ENCODE assay signal across 8 cellular contexts in the genomic region with DNA sequence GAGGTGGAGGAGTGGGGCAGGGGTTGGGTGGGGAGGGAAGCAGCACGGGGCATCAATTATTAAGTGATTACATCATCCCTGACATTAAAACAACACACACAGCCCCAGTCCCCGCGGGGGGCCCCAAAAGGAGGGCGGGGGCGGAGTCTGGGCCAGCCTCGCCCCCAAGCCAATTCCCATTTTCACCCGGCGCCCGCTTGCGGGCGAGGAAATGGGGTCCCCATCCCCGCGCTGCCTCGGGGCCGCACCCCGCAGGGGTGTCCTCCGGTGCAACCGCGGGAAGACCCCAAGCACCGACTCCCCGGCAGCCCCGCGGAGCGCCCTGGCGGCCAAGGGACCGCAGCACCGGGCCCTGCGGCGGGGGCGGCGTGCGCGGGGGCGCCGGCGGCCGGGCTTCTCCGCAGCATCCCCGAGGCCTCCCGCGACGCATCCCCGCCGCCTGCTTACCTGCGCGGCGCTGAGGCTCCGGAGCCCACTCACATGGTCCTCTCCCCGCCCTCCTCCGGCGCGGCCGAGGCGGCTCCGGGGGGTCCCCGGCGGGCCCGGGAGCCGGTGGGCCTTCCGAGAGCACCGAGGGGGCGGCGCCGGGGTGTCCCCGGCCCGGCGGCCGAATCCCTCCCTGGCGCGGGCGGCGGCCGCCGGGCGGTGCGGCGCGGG. TPM values are rescaled to one million over a fixed set of nuclear protein-coding genes. Genes with fewer than 3 reads are reported as not detected.
A peak's percentile ranks its signal among the peaks of the same experiment; 100 is the strongest.
DNase-seq lines count a peak whose midpoint lies in the region; ATAC-seq, FAIRE-seq and TF ChIP-seq lines count a peak whose summit lies in the region.

No MANE protein-coding gene starts in this region.

- H3K27me3 ChIP-seq in osteoblast (ENCODE audit: insufficient read depth, low read length) = no peaks in the 10 kb centered on the region
- H3K27me3 ChIP-seq in transverse colon = peaks cover 52% of the 10 kb centered on the region

- intact Hi-C loops in transverse colon (cut with DNase I; ENCODE audit: low total_unique reads) = loop anchor here (5.0 kb wide), 1 partner anchor 160 kb away; no protein-coding TSS in a partner anchor

- no peak for TF ChIP-seq POLR2A in transverse colon (IDR thresholded peaks at IDR 0.05)

- H3K27ac ChIP-seq in osteoblast (ENCODE audit: low read depth, low read length) (peak overlapping the region; percentile 82), transverse colon (peak overlapping the region; percentile 86 to 90 (median 88))

- H3K4me2 ChIP-seq in osteoblast (ENCODE audit: insufficient read depth, low read length) = peak overlapping the region; percentile 34

- no peak for TF ChIP-seq CTCF in osteoblast (IDR thresholded peaks at IDR 0.05; ENCODE audit: extremely low read depth, low read depth, low read length)
- TF ChIP-seq CTCF in transverse colon (IDR thresholded peaks at IDR 0.05) = peak in 1 of 5 experiments; percentile 7

- no peaks in the 10 kb centered on the region for H3K27me3 Mint-ChIP-seq in activated T-helper 17 cell treated with anti-CD3 and anti-CD28 coated beads, Interleukin-2, amount 50 U/mL, for 72 hours

- no peaks in the 10 kb centered on the region for H3K36me3 ChIP-seq in osteoblast (ENCODE audit: insufficient read depth, low read length)
- H3K36me3 ChIP-seq in transverse colon = no peaks in the 10 kb centered on the region

- TF ChIP-seq EP300 in transverse colon (IDR thresholded peaks at IDR 0.05; ENCODE audit: low read depth) = no peak

- H3K36me3 Mint-ChIP-seq in activated T-helper 17 cell treated with anti-CD3 and anti-CD28 coated beads, Interleukin-2, amount 50 U/mL, for 72 hours (ENCODE audit: low read depth) = peaks cover 54% of the 10 kb centered on the region

- peaks cover 27% of the 10 kb centered on the region for H4K20me1 ChIP-seq in osteoblast (ENCODE audit: insufficient read depth, low read length)

- H3K9me3 ChIP-seq in osteoblast (ENCODE audit: low read depth, low read length) (no peaks in the 10 kb centered on the region), transverse colon (no peaks in the 10 kb centered on the region)

- FAIRE-seq in frontal cortex (lab: Jason Lieb, UNC) = no peak

- H3K9me3 Mint-ChIP-seq in activated T-helper 17 cell treated with anti-CD3 and anti-CD28 coated beads, Interleukin-2, amount 50 U/mL, for 72 hours = no peaks in the 10 kb centered on the region

- DNase-seq in NCI-H69 (lab: John Stamatoyannopoulos, UW) = peak; percentile 74
- DNase-seq in frontal cortex (ENCODE audit: low spot score in 2 of 2) = peak; percentile 44 to 48
- DNase-seq in osteoblast (ENCODE audit: insufficient read length, low spot score, missing footprints) = peak; percentile 78
- DNase-seq in transverse colon = peak; percentile 34
- no peak for DNase-seq in iPS-NIHi7 (ENCODE audit: extremely low spot score)

- WGBS in transverse colon (ENCODE audit: low coverage in 1 of 2), 2 donors = 0% methylated on average over 49 of the region's 78 CpGs; no CpG with 5 or more reads in 1 of the 2 donors

- no peak overlapping the region for H2AFZ ChIP-seq in osteoblast (ENCODE audit: low read length)

- peak; percentile 19 for ATAC-seq in GM18502 (IDR thresholded peaks at IDR 0.05; ENCODE audit: poor library complexity, unreplicated experiment)
- ATAC-seq in HG02840 (IDR thresholded peaks at IDR 0.05; ENCODE audit: low FRiP score, unreplicated experiment) = peak; percentile 21
- ATAC-seq in activated T-helper 17 cell treated with anti-CD3 and anti-CD28 coated beads, Interleukin-2, amount 50 U/mL, for 72 hours (replicated peaks) = peak; percentile 2

- peaks cover 17% of the 10 kb centered on the region for H3K4me1 Mint-ChIP-seq in activated T-helper 17 cell treated with anti-CD3 and anti-CD28 coated beads, Interleukin-2, amount 50 U/mL, for 72 hours

- H3K27ac Mint-ChIP-seq in activated T-helper 17 cell treated with anti-CD3 and anti-CD28 coated beads, Interleukin-2, amount 50 U/mL, for 72 hours = peak overlapping the region; percentile 95

- peaks cover 51% of the 10 kb centered on the region for H3K79me2 ChIP-seq in osteoblast (ENCODE audit: insufficient read depth, low read length)

- H3K4me1 ChIP-seq in osteoblast (ENCODE audit: insufficient read depth, low read length) (peaks cover 27% of the 10 kb centered on the region), transverse colon (peaks cover 0 to 20% (median 13%) of the 10 kb centered on the region in 4 donors)

- H3K4me3 ChIP-seq in osteoblast (ENCODE audit: insufficient read depth, low read length) = peak overlapping the region; percentile 86
- H3K4me3 ChIP-seq in transverse colon = peak overlapping the region; percentile 68 to 82 (median 72)

- in situ Hi-C loops in transverse colon (cut with MboI; ENCODE audit: low pct_ligation_motif_present in 1 of 4, low pct_unique_long_range_greater_than_20kb in 1 of 4, low sequenced_read_pairs in 3 of 4) = no loop called here

- H3K4me3 Mint-ChIP-seq in activated T-helper 17 cell treated with anti-CD3 and anti-CD28 coated beads, Interleukin-2, amount 50 U/mL, for 72 hours = peak overlapping the region; percentile 93

RNA-seq across cellular contexts. Expression of gene FYN, which starts 0.6 kb away (rescaled TPM):
- total RNA-seq in activated T-helper 17 cell treated with anti-CD3 and anti-CD28 coated beads, Interleukin-2, amount 50 U/mL, for 72 hours = 100 to 1,000 TPM; 139 to 326 TPM
- 319 TPM for total RNA-seq in frontal cortex
- total RNA-seq in osteoblast = 104 and 106 TPM in 2 replicates
- 100 to 1,000 TPM in 1 of 4 donors, 10 to 100 TPM in 3; 16.3 to 288 (median 52.2) TPM for total RNA-seq in transverse colon
